ENCODE assay signal across 27 cellular contexts in the genomic region with DNA sequence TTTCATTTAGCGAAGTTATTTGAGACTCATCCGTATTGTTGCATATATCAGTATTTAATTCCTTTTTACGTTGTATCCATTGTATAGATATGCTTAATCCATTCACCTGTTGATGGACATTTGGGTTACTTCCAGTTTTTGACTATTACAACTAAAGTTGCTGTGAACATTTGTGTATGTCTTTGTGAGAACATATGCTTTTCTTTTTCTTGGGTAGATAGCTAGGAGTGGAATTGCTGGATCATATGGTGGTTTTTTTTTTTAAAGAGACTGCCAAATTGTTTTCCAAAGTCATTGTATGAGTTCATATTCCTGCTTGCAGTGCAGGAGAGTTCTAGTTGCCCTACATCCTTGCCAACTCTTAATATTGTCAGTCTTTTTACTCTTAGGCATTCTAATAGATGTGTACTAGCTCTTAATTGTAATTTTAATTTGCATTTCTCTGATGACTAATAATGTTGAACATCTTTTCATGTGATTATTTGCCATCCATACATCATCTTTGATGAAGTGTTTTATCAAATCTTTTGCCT. TPM values are rescaled to one million over a fixed set of nuclear protein-coding genes. Genes with fewer than 3 reads are reported as not detected.
DNase-seq lines count a peak whose midpoint lies in the region; ATAC-seq, FAIRE-seq and TF ChIP-seq lines count a peak whose summit lies in the region.
"Had no signal": no experiment of that assay in that cellular context is flagged by ENCODE, and none has a peak within 500 bp of the region (broad histone marks: within the 10 kb centered on the region; RNA-seq: fewer than 3 reads in every experiment).

No MANE protein-coding gene starts in this region.

- TF ChIP-seq POLR2A in A549 (IDR thresholded peaks at IDR 0.05; ENCODE audit: low read length) = no peak
- TF ChIP-seq POLR2A in H54 (IDR thresholded peaks at IDR 0.05; ENCODE audit: low read depth, low read length) = no peak
- TF ChIP-seq POLR2A in K562 (conservative IDR thresholded peaks at IDR 0.05) = no peak
- TF ChIP-seq POLR2A in lower leg skin (IDR thresholded peaks at IDR 0.05) = no peak

- H4K20me1 ChIP-seq in K562 (replicated peaks; ENCODE audit: control insufficient read depth, insufficient read depth, low read length) = no peaks in the 10 kb centered on the region; the same call in 1 of the 2 replicates

- no peak overlapping the region for H3K4me3 ChIP-seq in A549
- H3K4me3 ChIP-seq in K562 = no peak overlapping the region
- H3K4me3 ChIP-seq in lower leg skin (ENCODE audit: low read depth, poor library complexity, severe bottlenecking) = no peak overlapping the region
- H3K4me3 ChIP-seq: BLaER1, GM12878 had no signal

- FAIRE-seq in A549 (lab: Jason Lieb, UNC) = no peak
- FAIRE-seq in H54 (lab: Jason Lieb, UNC) = peak; percentile 62
- no peak for FAIRE-seq in K562 (lab: Jason Lieb, UNC)
- FAIRE-seq: GM12878, GM12892, GM18507 had no signal

- H3K4me2 ChIP-seq in A549 = no peak overlapping the region
- no peak overlapping the region for H3K4me2 ChIP-seq in K562 (ENCODE audit: insufficient read depth, low read length)
- H3K4me2 ChIP-seq: BLaER1 had no signal

- no peak for TF ChIP-seq RAD21 in A549 (conservative IDR thresholded peaks at IDR 0.05 in 1 of 2, IDR thresholded peaks at IDR 0.05 in 1 of 2)
- TF ChIP-seq RAD21 in K562 (CRISPR knock-in tag; conservative IDR thresholded peaks at IDR 0.05 in 1 of 2, IDR thresholded peaks at IDR 0.05 in 1 of 2) = no peak

- peak overlapping the region; percentile 57 for H3K27ac Mint-ChIP-seq in activated T-cell treated with anti-CD3 and anti-CD28 coated beads, Interleukin-2, amount 50 U/mL, for 72 hours
- H3K27ac Mint-ChIP-seq: CD14-positive monocyte; CD4-positive, alpha-beta memory T cell; CD4-positive, CD25-positive, alpha-beta regulatory T cell had no signal

- TF ChIP-seq EP300 in A549 (IDR thresholded peaks at IDR 0.05) = no peak
- TF ChIP-seq EP300 in K562 (IDR thresholded peaks at IDR 0.05; ENCODE audit: low read length) = no peak

- no peaks in the 10 kb centered on the region for H3K27me3 ChIP-seq in K562 (ENCODE audit: control insufficient read depth in 2 of 2, insufficient read depth in 2 of 2, low read length in 2 of 2)
- H3K27me3 ChIP-seq: BE2C, BLaER1 had no signal

- peaks cover 10% of the 10 kb centered on the region; the same call in 2 of the 3 replicates for H3K79me2 ChIP-seq in K562 (ENCODE audit: control insufficient read depth, insufficient read depth, low read length)

- no TSS peak for BruUV-seq in K562 (replicated peaks; lab: Mats Ljungman, UMichigan)

- TF ChIP-seq CTCF in A549 (IDR thresholded peaks at IDR 0.05) (no peak), K562 (IDR thresholded peaks at IDR 0.05 in 2 of 3, conservative IDR thresholded peaks at IDR 0.05 in 1 of 3; ENCODE audit: insufficient read depth in 2 of 3, low read depth in 1 of 3, low read length in 3 of 3) (no peak), lower leg skin (IDR thresholded peaks at IDR 0.05) (no peak)

- H3K4me1 ChIP-seq in A549 = no peaks in the 10 kb centered on the region
- no peaks in the 10 kb centered on the region; a peak in 1 of 5 replicates for H3K4me1 ChIP-seq in K562 (replicated peaks in 1 of 2; ENCODE audit: control insufficient read depth in 2 of 2, insufficient read depth in 2 of 2, low read length in 2 of 2)
- H3K4me1 ChIP-seq: BE2C, BLaER1 had no signal

- no peaks in the 10 kb centered on the region for H3K9me1 ChIP-seq in K562 (ENCODE audit: control insufficient read depth, insufficient read depth, low read length)

- CTCF ChIA-PET in A549 (lab: Yijun Ruan, JAX) (no interaction called here), K562 (lab: Yijun Ruan, JAX; ENCODE audit: low intra/inter-chr PET ratio) (no interaction called here)

- H3K9me3 ChIP-seq in A549 (peaks cover 8% of the 10 kb centered on the region), K562 (replicated peaks; ENCODE audit: control insufficient read depth, insufficient read depth, low read depth, low read length) (no peaks in the 10 kb centered on the region)
- H3K9me3 ChIP-seq: BE2C had no signal

- H3K27me3 Mint-ChIP-seq in activated T-cell treated with anti-CD3 and anti-CD28 coated beads, Interleukin-2, amount 50 U/mL, for 72 hours (ENCODE audit: low read depth) = no peaks in the 10 kb centered on the region
- H3K27me3 Mint-ChIP-seq: CD4-positive, alpha-beta memory T cell; CD4-positive, CD25-positive, alpha-beta regulatory T cell; CD8-positive, alpha-beta memory T cell had no signal

- 94% methylated on average over 3 of the region's 3 CpGs for WGBS in A549 (ENCODE audit: missing lambda C conversion rate)
- 85% methylated on average over 3 of the region's 3 CpGs for WGBS in K562 (ENCODE audit: insufficient coverage, low coverage, missing lambda C conversion rate)
- WGBS in lower leg skin, 2 donors = 100% methylated on average over 3 of the region's 3 CpGs

- intact Hi-C loops in K562 (cut with micrococcal nuclease) = no loop called here
- intact Hi-C loops in lower leg skin (cut with DNase I; ENCODE audit: low total_unique reads) = no loop called here

- H3K4me1 Mint-ChIP-seq in activated T-cell treated with anti-CD3 and anti-CD28 coated beads, Interleukin-2, amount 50 U/mL, for 72 hours (ENCODE audit: low read depth) = peaks cover 25% of the 10 kb centered on the region

- POLR2A ChIA-PET in A549 (lab: Yijun Ruan, JAX) (no interaction called here), K562 (lab: Yijun Ruan, JAX) (interaction anchor here (0.5 to 1.4 kb wide), 2 partner anchors 9 to 163 kb away, joined by 3 to 4 read pairs; no protein-coding TSS in a partner anchor)

- H3K36me3 Mint-ChIP-seq in activated T-cell treated with anti-CD3 and anti-CD28 coated beads, Interleukin-2, amount 50 U/mL, for 72 hours (ENCODE audit: insufficient read depth in 2 of 2) = peaks cover 3 to 14% of the 10 kb centered on the region in 2 donors

- no peak for DNase-seq in activated T-cell treated with anti-CD3 and anti-CD28 coated beads, Interleukin-2, amount 50 U/mL, for 72 hours
- DNase-seq in activated T-cell treated with anti-CD3 and anti-CD28 coated beads for 4 hours (no peak), A549 (ENCODE audit: low read depth in 1 of 2, low spot score in 1 of 2) (no peak), H54 (ENCODE audit: insufficient read length, low spot score) (no peak), K562 (ENCODE audit: extremely low read depth in 1 of 4, low spot score in 3 of 4) (no peak), lower leg skin (ENCODE audit: low spot score in 2 of 2) (no peak)
- DNase-seq: ACHN; BE2C; C1 segment of cervical spinal cord; CD4-positive, alpha-beta memory T cell; CD4-positive, CD25-positive, alpha-beta regulatory T cell; CD8-positive, alpha-beta memory T cell; COR-L47; DMS 273 treated with DMSO at 0.1 percent for 48 hours; DMS153; DMS53; DMS79; DND-41; EL; GDM1 had no signal

- no peaks in the 10 kb centered on the region for H3K36me3 ChIP-seq in K562 (ENCODE audit: control insufficient read depth, insufficient read depth, low read length)
- H3K36me3 ChIP-seq: BE2C had no signal

- no peak overlapping the region for H2AFZ ChIP-seq in K562 (ENCODE audit: low read depth, low read length)

- no peak overlapping the region for H3K27ac ChIP-seq in A549
- no peak overlapping the region for H3K27ac ChIP-seq in K562 (ENCODE audit: extremely low read depth, low read depth, low read length)
- H3K27ac ChIP-seq: 22Rv1, BLaER1 had no signal

- no peak overlapping the region for H3K4me3 Mint-ChIP-seq in activated T-cell treated with anti-CD3 and anti-CD28 coated beads, Interleukin-2, amount 50 U/mL, for 72 hours
- H3K4me3 Mint-ChIP-seq: CD14-positive monocyte; CD4-positive, alpha-beta memory T cell; CD4-positive, CD25-positive, alpha-beta regulatory T cell; CD8-positive, alpha-beta memory T cell had no signal

- ATAC-seq in activated T-cell treated with anti-CD3 and anti-CD28 coated beads, Interleukin-2, amount 50 U/mL, for 72 hours (replicated peaks in 1 of 2) = no peak
- no peak for ATAC-seq in A549
- ATAC-seq in K562 = no peak
- ATAC-seq in HG02798 (IDR thresholded peaks at IDR 0.05; ENCODE audit: poor library complexity, unreplicated experiment) = no peak
- ATAC-seq: GM12878 had no signal

- peaks cover 3 to 7% of the 10 kb centered on the region in 2 donors for H3K9me3 Mint-ChIP-seq in activated T-cell treated with anti-CD3 and anti-CD28 coated beads, Interleukin-2, amount 50 U/mL, for 72 hours

- in situ Hi-C loops in K562 (cut with MboI) = no loop called here

- H3K9ac ChIP-seq in K562 (ENCODE audit: insufficient read depth in 1 of 2, low read depth in 2 of 2, low read length in 2 of 2) = no peak overlapping the region
- H3K9ac ChIP-seq: BLaER1 had no signal

TF ChIP-seq in K562, 482 proteins besides CTCF, POLR2A, EP300 and RAD21 (continues in another document):
- TF ChIP-seq CHD2 (IDR thresholded peaks at IDR 0.05; ENCODE audit: low read depth, low read length) (no peak), GATAD2A (IDR thresholded peaks at IDR 0.05) (no peak), ZNF175 (CRISPR knock-in tag; IDR thresholded peaks at IDR 0.05; ENCODE audit: low read depth) (no peak), ARID2 (IDR thresholded peaks at IDR 0.05) (no peak)

RNA-seq across cellular contexts. Expression of a gene that starts 37.3 kb away (rescaled TPM):
- total RNA-seq in activated T-cell treated with anti-CD3 and anti-CD28 coated beads, Interleukin-2, amount 50 U/mL, for 72 hours = 10 to 100 TPM; 75.9 to 79.1 TPM
- polyA plus RNA-seq in A549 (2011; rRNA removed) (20.2 and 25.3 TPM in 2 replicates), A549 (2017; fragmentation: RNase III; extraction: RNeasy Plus Mini Kit Qiagen cat#74134 plus additional on column Dnase treatment) (12.5 to 14.6 TPM (median 14.2 TPM) in 3 replicates), K562 (2011; rRNA removed) (17.3 and 21.8 TPM in 2 replicates), K562 (2014; fragmentation: Illumina TruSeq; extraction: Trizol) (20.4 and 22.3 TPM in 2 replicates), K562 (2014; fragmentation: Nextera tagmentation; extraction: Ambion mirVana) (1 to 10 TPM; 6.1 to 6.4 TPM), K562 (2014; rRNA removed) (13.9 and 18.0 TPM in 2 replicates)
- polyA plus RNA-seq in A549 (2012; cell fraction: cytosol; rRNA removed) = 8.0 and 10.0 TPM in 2 replicates
- polyA plus RNA-seq in A549 (2012; cell fraction: nucleus; rRNA removed) = 20.1 and 20.9 TPM in 2 replicates
- polyA minus RNA-seq in A549 (2011; rRNA and poly(A)+ RNA removed) = 40.2 and 44.3 TPM in 2 replicates
- 116 and 153 TPM in 2 replicates for total RNA-seq in K562 (2011; cell fraction: chromatin; rRNA removed; ENCODE audit: low replicate concordance)
- total RNA-seq in K562 (2011; cell fraction: nucleolus; rRNA removed) = 54.9 and 60.4 TPM in 2 replicates
- 99.1 and 148 TPM in 2 replicates for total RNA-seq in K562 (2011; cell fraction: nucleoplasm; rRNA removed)
- total RNA-seq in K562 (2014; rRNA removed) (10.8 and 17.3 TPM in 2 replicates), K562 (2014; rRNA removed; fragmentation: Illumina TruSeq; extraction: Trizol) (17.7 and 18.7 TPM in 2 replicates), K562 (2015; rRNA removed; fragmentation: Illumina TruSeq; extraction: Trizol) (14.6 and 15.8 TPM in 2 replicates), K562 (2021) (32.9 and 33.0 TPM in 2 replicates), lower leg skin (10 to 100 TPM; 24.3 to 58.2 (median 39.9) TPM)
- polyA plus RNA-seq in K562 (2011; cell fraction: cytosol; rRNA removed) = 7.9 and 12.6 TPM in 2 replicates
- 117 and 123 TPM in 2 replicates for polyA plus RNA-seq in K562 (2011; cell fraction: nucleus; rRNA removed)
- polyA plus RNA-seq in K562 (2012) = 21.1 and 35.7 TPM in 2 replicates
- 24.6 and 33.6 TPM in 2 replicates for polyA minus RNA-seq in K562 (2011; rRNA and poly(A)+ RNA removed)
- 17.3 and 23.8 TPM in 2 replicates for polyA minus RNA-seq in K562 (2011; cell fraction: cytosol; rRNA and poly(A)+ RNA removed)
- polyA minus RNA-seq in K562 (2011; cell fraction: nucleus; rRNA and poly(A)+ RNA removed) = 50.1 and 65.4 TPM in 2 replicates
